11 cellular contexts compared by ENCODE assay signal in the genomic region with DNA sequence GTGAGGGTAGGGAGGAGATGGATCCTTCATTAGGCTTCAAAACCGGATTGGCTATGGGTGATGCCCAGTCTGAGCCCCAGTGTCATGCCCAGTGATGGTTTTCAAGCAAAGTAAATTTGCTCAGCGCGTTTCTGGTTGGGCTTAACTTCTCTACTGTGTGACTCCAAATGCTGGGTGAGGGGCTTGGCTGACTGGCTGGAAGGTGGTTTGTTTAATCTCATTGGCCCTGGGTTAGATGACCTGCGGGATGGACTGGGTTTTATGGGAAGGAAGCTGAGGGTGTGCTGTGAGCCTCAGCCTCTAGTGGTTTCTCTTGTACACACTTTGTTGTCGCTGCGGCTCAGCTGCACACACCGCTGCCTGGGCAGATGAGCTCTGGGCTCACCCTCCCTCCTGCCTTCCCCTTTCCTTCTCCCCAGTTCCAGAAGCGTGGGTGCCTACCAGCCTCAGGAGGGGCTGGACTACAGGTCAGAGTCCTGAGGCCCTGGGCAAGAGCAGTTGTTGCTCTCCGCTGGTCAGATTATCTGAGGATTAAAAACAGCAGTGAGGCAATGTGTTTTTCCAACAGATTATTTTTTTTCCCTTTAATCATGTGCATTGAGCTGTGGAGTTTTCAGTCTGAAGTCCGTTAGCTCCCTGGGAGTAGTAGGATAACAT. TPM values are rescaled to one million over a fixed set of nuclear protein-coding genes. Genes with fewer than 3 reads are reported as not detected.
DNase-seq lines count a peak whose midpoint lies in the region; ATAC-seq and TF ChIP-seq lines count a peak whose summit lies in the region.
"Had no signal": no experiment of that assay in that cellular context is flagged by ENCODE, and none has a peak within 500 bp of the region (broad histone marks: within the 10 kb centered on the region; RNA-seq: fewer than 3 reads in every experiment).

No MANE protein-coding gene starts in this region.

- H3K27ac Mint-ChIP-seq in neural crest cell (ENCODE audit: unreplicated experiment): peak overlapping the region; percentile 17

- H3K4me1 Mint-ChIP-seq in neural crest cell: peaks cover 74% of the 10 kb centered on the region

- TF ChIP-seq CTCF in choroid plexus epithelial cell (conservative IDR thresholded peaks at IDR 0.05; ENCODE audit: low read depth, low read length) (peak; percentile 23), neural crest cell (conservative IDR thresholded peaks at IDR 0.05) (no peak), GM20000 (IDR thresholded peaks at IDR 0.05; ENCODE audit: extremely low read depth, missing control alignments) (no peak), GM13976 (IDR thresholded peaks at IDR 0.05; ENCODE audit: borderline replicate concordance, control extremely low read depth, extremely low read depth, insufficient read depth, missing control alignments) (no peak)

- no peak overlapping the region for H3K4me3 ChIP-seq in choroid plexus epithelial cell (ENCODE audit: low read depth, low read length)

- no peaks in the 10 kb centered on the region for H3K27me3 Mint-ChIP-seq in neural crest cell (ENCODE audit: low read depth)

- peak; percentile 22 for DNase-seq in Caki2 (ENCODE audit: low read depth)
- DNase-seq in KG1 (lab: John Stamatoyannopoulos, UW): peak; percentile 43
- no peak for DNase-seq in choroid plexus epithelial cell (ENCODE audit: low read depth)
- no peak for DNase-seq in neural crest cell (ENCODE audit: low read depth, low spot score)
- no peak for DNase-seq in activated naive CD4-positive, alpha-beta T cell treated with Interleukin-2 at 50 U/mL for 16 hours
- no peak for DNase-seq in GM20000 (ENCODE audit: low spot score)
- no peak for DNase-seq in GM13976 (ENCODE audit: low spot score)
- DNase-seq: NCI-H1417 had no signal

- in situ Hi-C loops in Caki2 (cut with HindIII; ENCODE audit: low pct_unique_long_range_greater_than_20kb, low sequenced_read_pairs) (no loop called here), GM13976 (cut with MboI; ENCODE audit: low sequenced_read_pairs, unreplicated experiment) (no loop called here)

- no peaks in the 10 kb centered on the region for H3K36me3 Mint-ChIP-seq in neural crest cell (ENCODE audit: low read depth)

- H3K9me3 Mint-ChIP-seq in neural crest cell: no peaks in the 10 kb centered on the region

- H3K4me3 Mint-ChIP-seq in neural crest cell: no peak overlapping the region

- no peak for ATAC-seq in GM21619 (IDR thresholded peaks at IDR 0.05; ENCODE audit: unreplicated experiment)
- ATAC-seq: esophagus mucosa had no signal

RNA-seq across cellular contexts. Expression of a gene that starts 18.6 kb away (rescaled TPM):
- total RNA-seq in Caki2 (2014; rRNA removed; shearing (Covaris generic); ENCODE audit: low replicate concordance): 13.3 and 18.8 TPM in 2 replicates
- total RNA-seq in neural crest cell: 14.2 and 17.7 TPM in 2 replicates

RNA-seq across cellular contexts. Expression of a gene that starts 57.9 kb away (rescaled TPM):
- 0.07 and 0.67 TPM in 2 replicates for total RNA-seq in Caki2 (2014; rRNA removed; shearing (Covaris generic); ENCODE audit: low replicate concordance)
- total RNA-seq in neural crest cell: 48.8 and 57.3 TPM in 2 replicates
- total RNA-seq: esophagus mucosa, RPMI7951 had no signal

Comparison
In these comparisons a context has a peak if more than half of its experiments do, and no peak if none do; other contexts are left out.
1. DNase-seq: peak in Caki2 (single experiment) and KG1 (single experiment); none in choroid plexus epithelial cell (single experiment), neural crest cell (single experiment), activated naive CD4-positive, alpha-beta T cell treated with Interleukin-2 at 50 U/mL for 16 hours (single experiment), GM20000 (single experiment) and GM13976 (single experiment).
2. RNA of a gene that starts 57.9 kb away (total RNA-seq): 48.8 to 57.3 TPM in neural crest cell; 0.07 to 0.67 TPM in Caki2; every median in the first group is over 10 times any median in the second.